Comparison of ENCODE assay signal across 8 cellular contexts in the genomic region with DNA sequence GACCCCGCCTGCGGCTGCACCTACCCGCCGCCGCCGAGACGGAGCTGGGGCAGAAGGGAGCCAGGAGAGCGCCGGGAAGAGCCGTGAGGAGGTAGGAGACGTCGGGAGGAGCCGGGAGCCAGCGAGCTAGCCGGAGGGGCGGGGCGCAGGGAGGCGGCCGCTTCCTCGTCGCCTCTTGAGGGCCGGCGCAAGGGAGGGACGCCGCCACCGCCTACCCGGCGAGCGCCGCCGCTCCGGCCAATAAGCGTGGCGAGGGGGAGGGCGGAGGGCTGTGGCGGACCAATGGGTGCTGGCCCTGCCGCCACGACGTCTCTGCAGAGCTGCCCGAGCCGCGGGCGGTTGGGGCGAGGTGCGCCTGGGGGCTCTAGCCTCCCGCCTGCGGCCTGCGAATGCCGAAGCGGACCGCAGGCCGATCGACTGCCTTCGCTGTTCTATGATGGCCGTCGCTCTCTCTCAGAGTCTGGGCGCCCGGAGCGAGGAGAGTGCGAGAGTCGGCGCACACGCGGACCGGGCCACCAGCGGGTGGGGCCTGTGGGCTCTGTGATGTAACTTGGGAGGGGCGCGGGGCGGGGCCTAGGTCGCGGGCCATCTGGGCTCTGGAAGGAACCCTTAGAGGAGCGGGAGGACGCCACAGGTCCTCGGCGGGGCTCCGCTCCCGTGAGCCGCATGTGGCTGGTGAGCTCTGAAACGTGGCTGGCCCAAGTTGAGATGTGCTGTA.
A peak's percentile ranks its signal among the peaks of the same experiment; 100 is the strongest.
DNase-seq lines count a peak whose midpoint lies in the region; ATAC-seq and TF ChIP-seq lines count a peak whose summit lies in the region.

No MANE protein-coding gene starts in this region.

- peak; percentile 96 for DNase-seq in AG08396 (ENCODE audit: low spot score)
- peak; percentile 98 for DNase-seq in NCI-H226
- DNase-seq in activated CD4-positive, CD25-positive, alpha-beta regulatory T cell (lab: John Stamatoyannopoulos, UW) = peak; percentile 85 to 92 (median 90)
- DNase-seq in central memory CD4-positive, alpha-beta T cell = peak; percentile 92
- DNase-seq in iris pigment epithelial cell (ENCODE audit: low read depth) = peak; percentile 99
- peak; percentile 83 to 96 for DNase-seq in stimulated activated CD4-positive, alpha-beta T cell treated with anti-CD3 and anti-CD28 coated beads, Interleukin-12 subunit alpha, Interleukin-12 subunit beta, amount 100 ng/mL, for 24 hours (ENCODE audit: low read depth in 2 of 2)

- peak; percentile 95 for ATAC-seq in HG03175 (IDR thresholded peaks at IDR 0.05; ENCODE audit: unreplicated experiment)

- in situ Hi-C loops in GM18951 (cut with MboI; ENCODE audit: low sequenced_read_pairs, unreplicated experiment) = no loop called here

- peak; percentile 90 for TF ChIP-seq POLR2A in GM18951 (IDR thresholded peaks at IDR 0.05; ENCODE audit: extremely low read depth, insufficient read depth, insufficient read length)

Comparison
In these comparisons a context has a peak if more than half of its experiments do, and no peak if none do; other contexts are left out.
1. Peak in every context shown above with its lines: DNase-seq and ATAC-seq.